Comparison of ENCODE assay signal across 8 cellular contexts in genomic region chr10:73097305-73097670, GRCh38. TPM values are rescaled to one million over a fixed set of nuclear protein-coding genes. Genes with fewer than 3 reads are reported as not detected.
A peak's percentile ranks its signal among the peaks of the same experiment; 100 is the strongest.
DNase-seq lines count a peak whose midpoint lies in the region; ATAC-seq and TF ChIP-seq lines count a peak whose summit lies in the region.

No MANE protein-coding gene starts in this region.

- ATAC-seq in HG03378 (IDR thresholded peaks at IDR 0.05; ENCODE audit: unreplicated experiment), result peak; percentile 9
- no peak for ATAC-seq in natural killer cell treated with Interleukin-12 subunit alpha and Interleukin-12 subunit beta and Interleukin-15 and Interleukin-18, amount 100 ng/mL, for 72 hours
- ATAC-seq in HG02870 (IDR thresholded peaks at IDR 0.05; ENCODE audit: unreplicated experiment), result no peak

- H3K4me3 ChIP-seq in Caco-2 (ENCODE audit: low read depth, low read length) (peak overlapping the region; percentile 70), cardiac fibroblast (replicated peaks in 1 of 2; ENCODE audit: low read depth in 2 of 2, low read length in 2 of 2) (peak overlapping the region; percentile 21 to 95)

- H3K27me3 Mint-ChIP-seq in Caco-2 (ENCODE audit: insufficient read depth, unreplicated experiment), result no peaks in the 10 kb centered on the region
- no peaks in the 10 kb centered on the region for H3K27me3 Mint-ChIP-seq in natural killer cell treated with Interleukin-12 subunit alpha and Interleukin-12 subunit beta and Interleukin-15 and Interleukin-18, amount 100 ng/mL, for 72 hours

- no peak for DNase-seq in Caco-2
- no peak for DNase-seq in cardiac fibroblast (ENCODE audit: low read depth in 2 of 2)
- no peak for DNase-seq in natural killer cell treated with Interleukin-12 subunit alpha and Interleukin-12 subunit beta and Interleukin-15 and Interleukin-18, amount 100 ng/mL, for 72 hours (ENCODE audit: low spot score)
- DNase-seq in mucosa of gallbladder (ENCODE audit: low spot score), result no peak
- DNase-seq in HUDEP-2 (lab: John Stamatoyannopoulos, UW; ENCODE audit: unreplicated experiment in 76 of 76), result no peak
- no peak for DNase-seq in RPMI8226

- peaks cover 29% of the 10 kb centered on the region for H3K36me3 Mint-ChIP-seq in Caco-2 (ENCODE audit: insufficient read depth, unreplicated experiment)
- no peaks in the 10 kb centered on the region for H3K36me3 Mint-ChIP-seq in natural killer cell treated with Interleukin-12 subunit alpha and Interleukin-12 subunit beta and Interleukin-15 and Interleukin-18, amount 100 ng/mL, for 72 hours

- peak overlapping the region; percentile 96 for H3K27ac Mint-ChIP-seq in Caco-2 (ENCODE audit: unreplicated experiment)
- H3K27ac Mint-ChIP-seq in natural killer cell treated with Interleukin-12 subunit alpha and Interleukin-12 subunit beta and Interleukin-15 and Interleukin-18, amount 100 ng/mL, for 72 hours, result peak overlapping the region; percentile 84 to 97

- H3K27me3 ChIP-seq in Caco-2 (replicated peaks; ENCODE audit: control insufficient read depth, insufficient read depth, low read length), result no peaks in the 10 kb centered on the region

- H3K4me3 Mint-ChIP-seq in Caco-2 (ENCODE audit: unreplicated experiment), result peak overlapping the region; percentile 98
- peak overlapping the region; percentile 94 for H3K4me3 Mint-ChIP-seq in natural killer cell treated with Interleukin-12 subunit alpha and Interleukin-12 subunit beta and Interleukin-15 and Interleukin-18, amount 100 ng/mL, for 72 hours

- H3K9me3 ChIP-seq in Caco-2, result no peaks in the 10 kb centered on the region

- intact Hi-C loops in Caco-2 (cut with micrococcal nuclease; ENCODE audit: unreplicated experiment), result loop anchor here (2.0 kb wide), 2 partner anchors 72 to 120 kb away; partner anchors contain the start of genes ECD and FAM149B1

- BruUV-seq in Caco-2 (replicated peaks; lab: Mats Ljungman, UMichigan), result TSS peak; percentile 61

- CTCF ChIA-PET in Caco-2 (lab: Charles Lee), result interaction anchor here (0.5 to 2.7 kb wide), 18 partner anchors 11 to 336 kb away, joined by 3 to 40 read pairs (median 6); partner anchors contain the start of genes DNAJC9, ECD, FAM149B1 and NUDT13

- peaks cover 16% of the 10 kb centered on the region; the same call in 1 of the 2 replicates for H3K4me1 ChIP-seq in Caco-2

- H3K9me3 Mint-ChIP-seq in Caco-2 (ENCODE audit: unreplicated experiment), result no peaks in the 10 kb centered on the region
- no peaks in the 10 kb centered on the region for H3K9me3 Mint-ChIP-seq in natural killer cell treated with Interleukin-12 subunit alpha and Interleukin-12 subunit beta and Interleukin-15 and Interleukin-18, amount 100 ng/mL, for 72 hours

- H3K4me1 Mint-ChIP-seq in Caco-2 (ENCODE audit: low read depth, unreplicated experiment), result peaks cover 14% of the 10 kb centered on the region
- peaks cover 10 to 30% of the 10 kb centered on the region in 2 donors for H3K4me1 Mint-ChIP-seq in natural killer cell treated with Interleukin-12 subunit alpha and Interleukin-12 subunit beta and Interleukin-15 and Interleukin-18, amount 100 ng/mL, for 72 hours (ENCODE audit: low read depth in 2 of 2)

- H3K36me3 ChIP-seq in Caco-2 (ENCODE audit: control insufficient read depth, insufficient read depth, low read length), result no peaks in the 10 kb centered on the region

- TF ChIP-seq CTCF in Caco-2 (IDR thresholded peaks at IDR 0.05; ENCODE audit: insufficient read depth in 1 of 2, low read depth in 1 of 2, low read length in 1 of 2, severe bottlenecking in 1 of 2, unreplicated experiment in 1 of 2) (no peak), cardiac fibroblast (IDR thresholded peaks at IDR 0.05; ENCODE audit: low read depth, low read length) (no peak)

- POLR2A ChIA-PET in Caco-2 (lab: Charles Lee), result interaction anchor here (0.5 to 2.3 kb wide), 16 partner anchors 10 to 824 kb away, joined by 3 to 43 read pairs (median 6); partner anchors contain the start of genes CFAP70, DNAJC9, ECD and FAM149B1

RNA-seq across cellular contexts. Expression of gene P4HA1, which starts 0.6 kb away (rescaled TPM):
- total RNA-seq in Caco-2 (2022), result 44.3 and 46.5 TPM in 2 replicates
- 10 to 100 TPM; 30.8 to 61.1 TPM for total RNA-seq in natural killer cell treated with Interleukin-12 subunit alpha and Interleukin-12 subunit beta and Interleukin-15 and Interleukin-18, amount 100 ng/mL, for 72 hours
- 67.5 TPM for total RNA-seq in mucosa of gallbladder

RNA-seq across cellular contexts. Expression of gene NUDT13, which starts 13.0 kb away (rescaled TPM):
- total RNA-seq in Caco-2 (2022), result 6.5 and 7.1 TPM in 2 replicates
- 1 to 10 TPM; 1.1 to 1.3 TPM for total RNA-seq in natural killer cell treated with Interleukin-12 subunit alpha and Interleukin-12 subunit beta and Interleukin-15 and Interleukin-18, amount 100 ng/mL, for 72 hours
- 2.7 TPM for total RNA-seq in mucosa of gallbladder
